8 cellular contexts compared by ENCODE assay signal in genomic region chr7:121302214-121302745, GRCh38. TPM values are rescaled to one million over a fixed set of nuclear protein-coding genes. Genes with fewer than 3 reads are reported as not detected.
DNase-seq lines count a peak whose midpoint lies in the region; ATAC-seq, FAIRE-seq and TF ChIP-seq lines count a peak whose summit lies in the region.

No MANE protein-coding gene starts in this region.

- POLR2A ChIA-PET in IMR-90 (lab: Charles Lee; ENCODE audit: unreplicated experiment) = no interaction called here
- POLR2A ChIA-PET in RWPE1 (lab: Yijun Ruan, JAX; ENCODE audit: low non-redundant PET) = no interaction called here

- no peak overlapping the region; the same call in 1 of the 2 replicates for H2AK5ac ChIP-seq in IMR-90 (ENCODE audit: low read depth, low read length)

- H3K9me1 ChIP-seq in IMR-90 (ENCODE audit: insufficient read depth, low read length) = 0 out of 2 replicates have a peak, but pooled peaks cover 3% of the 10 kb centered on the region

- no TSS peak for BruUV-seq in IMR-90 (replicated peaks; lab: Mats Ljungman, UMichigan)

- H3K4me2 ChIP-seq in IMR-90 (ENCODE audit: low read depth, low read length) = peak overlapping the region; percentile 58; the same call in 1 of the 2 replicates

- H4K5ac ChIP-seq in IMR-90 (ENCODE audit: low read depth, low read length) = peak overlapping the region; percentile 66

- peaks cover 12% of the 10 kb centered on the region for H3K4me1 ChIP-seq in IMR-90 (ENCODE audit: control insufficient read depth, insufficient read depth, low read length)

- no peak overlapping the region for H2AK9ac ChIP-seq in IMR-90 (replicated peaks; ENCODE audit: low read depth, low read length, poor library complexity)

- H2BK5ac ChIP-seq in IMR-90 (ENCODE audit: low read depth, low read length, poor library complexity, severe bottlenecking) = peak overlapping the region; percentile 99

- H2AFZ ChIP-seq in IMR-90 (replicated peaks; ENCODE audit: low read length, poor library complexity) = no peak overlapping the region

- H3K56ac ChIP-seq in IMR-90 (ENCODE audit: extremely low read depth, insufficient read depth, low read length) = peak overlapping the region; percentile 91

- H2BK15ac ChIP-seq in IMR-90 (ENCODE audit: low read depth, low read length) = peak overlapping the region; percentile 87; the same call in 2 of the 3 replicates

- peak; percentile 92 for ATAC-seq in GM18858 (IDR thresholded peaks at IDR 0.05; ENCODE audit: unreplicated experiment)
- ATAC-seq in IMR-90 (ENCODE audit: low read depth) = peak; percentile 81

- no peak overlapping the region for H3K4me3 ChIP-seq in IMR-90 (ENCODE audit: insufficient read depth, low read depth, low read length)

- peak overlapping the region; percentile 78 for H3K18ac ChIP-seq in IMR-90 (ENCODE audit: low read depth, low read length)

- H2BK120ac ChIP-seq in IMR-90 (ENCODE audit: low read depth, low read length) = peak overlapping the region; percentile 96

- peak overlapping the region; percentile 75 to 96 for H4K8ac ChIP-seq in IMR-90 (ENCODE audit: low read depth in 2 of 2, low read length in 2 of 2)

- H3K79me1 ChIP-seq in IMR-90 (ENCODE audit: low read depth in 1 of 2, low read length in 2 of 2) = peaks cover 0 to 10% of the 10 kb centered on the region in 2 experiments; a peak in 1 of 4 replicates

- WGBS in IMR-90 (ENCODE audit: extremely low coverage in 2 of 2, insufficient read length in 1 of 2), 2 experiments = 63% methylated on average over 2 of the region's 8 CpGs; no CpG with 5 or more reads in 1 of the 2 experiments

- H3K9ac ChIP-seq in IMR-90 (ENCODE audit: low read depth, low read length) = no peak overlapping the region; the same call in 1 of the 2 replicates

- peak overlapping the region; percentile 92 for H2BK20ac ChIP-seq in IMR-90 (ENCODE audit: low read depth, low read length)

- peak overlapping the region; percentile 83 for H3K14ac ChIP-seq in IMR-90 (replicated peaks; ENCODE audit: low read depth, low read length)

- DNase-seq in H54 (ENCODE audit: insufficient read length, low spot score) = peak; percentile 54
- DNase-seq in IMR-90 = peak; percentile 89
- DNase-seq in hepatic stellate cell (ENCODE audit: low spot score) = peak; percentile 53
- DNase-seq in NCI-H1417 (lab: John Stamatoyannopoulos, UW) = no peak
- DNase-seq in NCI-H2227 (lab: John Stamatoyannopoulos, UW; ENCODE audit: unreplicated experiment) = no peak
- no peak for DNase-seq in RWPE1 (ENCODE audit: low spot score)
- no peak for DNase-seq in NAMALWA (ENCODE audit: low spot score)

- no peaks in the 10 kb centered on the region for H4K20me1 ChIP-seq in IMR-90 (ENCODE audit: insufficient read depth, low read length)

- TF ChIP-seq RAD21 in IMR-90 (IDR thresholded peaks at IDR 0.05; ENCODE audit: low read length) = no peak

- CTCF ChIA-PET in IMR-90 (lab: Yijun Ruan, JAX) (no interaction called here), RWPE1 (lab: Yijun Ruan, JAX) (interaction anchor here (0.5 kb wide), 1 partner anchor 59 kb away, joined by 3 read pairs; no protein-coding TSS in a partner anchor)

- FAIRE-seq in H54 (lab: Jason Lieb, UNC) = peak; percentile 100

- peak overlapping the region; percentile 96 for H3K4ac ChIP-seq in IMR-90 (ENCODE audit: low read depth, low read length)

- H3K27me3 ChIP-seq in IMR-90 (ENCODE audit: control insufficient read depth, insufficient read depth, low read length) = no peaks in the 10 kb centered on the region

- TF ChIP-seq POLR2A in H54 (IDR thresholded peaks at IDR 0.05; ENCODE audit: low read depth, low read length) (no peak), IMR-90 (IDR thresholded peaks at IDR 0.05; ENCODE audit: low read depth, low read length) (peak; percentile 58; the same call in 1 of the 2 replicates)

- intact Hi-C loops in IMR-90 (cut with micrococcal nuclease) = no loop called here

- in situ Hi-C loops in IMR-90 (cut with MboI; ENCODE audit: low sequenced_read_pairs) = no loop called here

- no peak for TF ChIP-seq CTCF in IMR-90 (conservative IDR thresholded peaks at IDR 0.05; ENCODE audit: low read depth, low read length)
- no peak for TF ChIP-seq CTCF in RWPE1 (conservative IDR thresholded peaks at IDR 0.05; ENCODE audit: low read depth)

- H3K23ac ChIP-seq in IMR-90 (ENCODE audit: low read depth, low read length) = peak overlapping the region; percentile 79

- H3K36me3 ChIP-seq in IMR-90 (ENCODE audit: control insufficient read depth, insufficient read depth, low read length) = no peaks in the 10 kb centered on the region

- peak overlapping the region; percentile 99 for H4K91ac ChIP-seq in IMR-90 (ENCODE audit: insufficient read depth, low read depth, low read length)

- H3K27ac ChIP-seq in IMR-90 (ENCODE audit: insufficient read depth, low read length) (peak overlapping the region; percentile 84; the same call in 1 of the 2 replicates), RWPE1 (no peak overlapping the region)

- dilution Hi-C loops in IMR-90 (cut with HindIII; ENCODE audit: low sequenced_read_pairs, unreplicated experiment) = no loop called here

- H3K9me3 ChIP-seq in IMR-90 (ENCODE audit: control insufficient read depth, insufficient read depth, low read length) = no peaks in the 10 kb centered on the region

TF ChIP-seq in IMR-90, 13 proteins besides CTCF, POLR2A, EP300 and RAD21:
- TF ChIP-seq, protein P1, sequence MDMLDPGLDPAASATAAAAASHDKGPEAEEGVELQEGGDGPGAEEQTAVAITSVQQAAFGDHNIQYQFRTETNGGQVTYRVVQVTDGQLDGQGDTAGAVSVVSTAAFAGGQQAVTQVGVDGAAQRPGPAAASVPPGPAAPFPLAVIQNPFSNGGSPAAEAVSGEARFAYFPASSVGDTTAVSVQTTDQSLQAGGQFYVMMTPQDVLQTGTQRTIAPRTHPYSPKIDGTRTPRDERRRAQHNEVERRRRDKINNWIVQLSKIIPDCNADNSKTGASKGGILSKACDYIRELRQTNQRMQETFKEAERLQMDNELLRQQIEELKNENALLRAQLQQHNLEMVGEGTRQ (IDR thresholded peaks at IDR 0.05; ENCODE audit: low read depth, low read length) = peak; percentile 25; the same call in 1 of the 2 replicates
- no peak for TF ChIP-seq RCOR1 (IDR thresholded peaks at IDR 0.05; ENCODE audit: insufficient replicate concordance, low read length)
- TF ChIP-seq, protein P2, sequence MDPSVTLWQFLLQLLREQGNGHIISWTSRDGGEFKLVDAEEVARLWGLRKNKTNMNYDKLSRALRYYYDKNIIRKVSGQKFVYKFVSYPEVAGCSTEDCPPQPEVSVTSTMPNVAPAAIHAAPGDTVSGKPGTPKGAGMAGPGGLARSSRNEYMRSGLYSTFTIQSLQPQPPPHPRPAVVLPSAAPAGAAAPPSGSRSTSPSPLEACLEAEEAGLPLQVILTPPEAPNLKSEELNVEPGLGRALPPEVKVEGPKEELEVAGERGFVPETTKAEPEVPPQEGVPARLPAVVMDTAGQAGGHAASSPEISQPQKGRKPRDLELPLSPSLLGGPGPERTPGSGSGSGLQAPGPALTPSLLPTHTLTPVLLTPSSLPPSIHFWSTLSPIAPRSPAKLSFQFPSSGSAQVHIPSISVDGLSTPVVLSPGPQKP (IDR thresholded peaks at IDR 0.05; ENCODE audit: borderline replicate concordance, low read depth, low read length) = no peak
- no peak for TF ChIP-seq CHD1 (IDR thresholded peaks at IDR 0.05; ENCODE audit: low read depth, low read length)
- TF ChIP-seq RFX5 (IDR thresholded peaks at IDR 0.05; ENCODE audit: low read depth, low read length) = no peak
- TF ChIP-seq MXI1 (IDR thresholded peaks at IDR 0.05; ENCODE audit: borderline replicate concordance, low read depth, low read length) = no peak
- TF ChIP-seq FOS (IDR thresholded peaks at IDR 0.05; ENCODE audit: low read depth, low read length) = peak; percentile 64
- TF ChIP-seq NFE2L2 (IDR thresholded peaks at IDR 0.05; ENCODE audit: low read depth, low read length) = no peak
- no peak for TF ChIP-seq SMC3 (IDR thresholded peaks at IDR 0.05; ENCODE audit: low read depth, low read length)
- TF ChIP-seq BHLHE40 (IDR thresholded peaks at IDR 0.05; ENCODE audit: low read depth, low read length) = peak; percentile 18; the same call in 1 of the 2 replicates

RNA-seq across cellular contexts. Expression of gene WNT16, which starts 26.5 kb away (rescaled TPM):
- total RNA-seq in IMR-90 (2012; rRNA removed) = 1.1 and 1.7 TPM in 2 replicates
- 0.68 and 0.95 TPM in 2 replicates for polyA plus RNA-seq in IMR-90 (2012; rRNA removed)
- 0.22 and 0.25 TPM in 2 replicates for polyA plus RNA-seq in IMR-90 (2012; cell fraction: cytosol; rRNA removed)
- 0.18 and 0.41 TPM in 2 replicates for polyA plus RNA-seq in IMR-90 (2012; cell fraction: nucleus; rRNA removed; ENCODE audit: low replicate concordance)

Comparison
In these comparisons a context has a peak if more than half of its experiments do, and no peak if none do; other contexts are left out.
1. DNase-seq: peak in H54 (single experiment), IMR-90 (single experiment) and hepatic stellate cell (single experiment); none in NCI-H1417 (0 of 3), NCI-H2227 (single experiment), RWPE1 (single experiment) and NAMALWA (single experiment).